10 cellular contexts compared by ENCODE assay signal in the genomic region with DNA sequence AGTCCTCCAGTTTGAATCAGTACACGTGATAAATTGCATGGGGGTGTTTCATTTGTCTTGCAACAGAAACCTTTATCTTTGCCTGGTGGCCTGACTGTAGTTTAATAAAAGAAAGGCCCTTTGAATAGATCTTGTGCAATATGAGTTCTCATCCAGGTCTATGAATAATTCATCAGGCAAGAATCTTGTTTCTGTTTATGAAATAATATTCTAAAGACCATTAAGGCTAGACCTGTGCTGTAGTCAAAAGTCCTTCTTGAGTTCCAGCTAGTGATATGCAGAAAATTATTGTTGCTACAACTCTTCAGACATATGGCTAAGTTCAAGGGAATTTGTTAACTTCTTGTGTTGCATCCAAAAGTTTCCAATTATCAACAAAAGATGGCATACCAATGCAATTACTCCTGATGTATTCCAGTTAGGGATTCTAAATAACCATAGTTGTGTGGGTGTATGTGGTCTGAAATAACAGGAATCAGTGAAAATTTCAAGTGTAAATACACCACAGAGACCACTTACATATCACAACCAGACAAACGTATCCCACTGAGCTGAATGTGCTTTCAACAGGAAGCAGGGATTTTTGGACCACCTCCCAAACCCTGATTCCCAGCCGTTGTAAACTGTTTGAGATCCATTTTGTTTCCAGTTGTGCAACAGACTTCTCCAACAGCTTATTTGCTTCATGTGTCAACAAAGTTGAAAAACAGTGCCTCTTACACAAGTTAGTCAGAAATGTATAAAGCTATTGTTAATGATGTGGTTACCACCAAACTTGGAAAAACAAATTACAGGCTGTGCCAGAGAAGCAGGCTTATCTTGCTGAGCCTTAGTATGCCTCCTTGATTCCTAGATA. TPM values are rescaled to one million over a fixed set of nuclear protein-coding genes. Genes with fewer than 3 reads are reported as not detected.
A peak's percentile ranks its signal among the peaks of the same experiment; 100 is the strongest.
DNase-seq lines count a peak whose midpoint lies in the region; FAIRE-seq and TF ChIP-seq lines count a peak whose summit lies in the region.
"Had no signal": no experiment of that assay in that cellular context is flagged by ENCODE, and none has a peak within 500 bp of the region (broad histone marks: within the 10 kb centered on the region; RNA-seq: fewer than 3 reads in every experiment).

No MANE protein-coding gene starts in this region.

- intact Hi-C loops in dorsolateral prefrontal cortex (cut with DNase I): no loop called here

- no peak for TF ChIP-seq CTCF in dorsolateral prefrontal cortex (IDR thresholded peaks at IDR 0.05 in 54 of 56, conservative IDR thresholded peaks at IDR 0.05 in 2 of 56; ENCODE audit: low read depth in 1 of 56, partially characterized antibody in 56 of 56)

- H3K4me3 ChIP-seq in dorsolateral prefrontal cortex: no peak overlapping the region

- DNase-seq in H4 (ENCODE audit: low spot score): peak; percentile 68
- DNase-seq in brain pericyte (ENCODE audit: low read depth, low spot score): peak; percentile 46
- DNase-seq in hepatic stellate cell (ENCODE audit: low spot score): peak; percentile 16
- DNase-seq in stromal cell of bone marrow (ENCODE audit: low read depth): peak; percentile 91
- DNase-seq in dorsolateral prefrontal cortex: no peak
- no peak for DNase-seq in stimulated activated CD4-positive, alpha-beta T cell treated with anti-CD3 and anti-CD28 coated beads, Interleukin-4, amount 100 ng/mL, for 4 hours
- DNase-seq in RCC 7860 (ENCODE audit: low spot score): no peak
- DNase-seq in activated CD4-positive, alpha-beta T cell treated with anti-CD3 and anti-CD28 coated beads, Interleukin-2, amount 50 U/mL, for 48 hours: no peak
- DNase-seq: activated CD4-positive, alpha-beta T cell treated with anti-CD3 and anti-CD28 coated beads for 4 hours; DMS53 had no signal

- peaks cover 0 to 3% (median 0%) of the 10 kb centered on the region in 45 donors for H3K27me3 ChIP-seq in dorsolateral prefrontal cortex

- FAIRE-seq in RCC 7860 (lab: Jason Lieb, UNC): no peak

- H3K27ac ChIP-seq in dorsolateral prefrontal cortex: no peak overlapping the region

RNA-seq across cellular contexts. Expression of gene BICC1, which starts 54.7 kb away (rescaled TPM):
- 8.6 and 11.8 TPM in 2 replicates for total RNA-seq in H4 (2014; rRNA removed; shearing (Covaris generic))
- total RNA-seq in dorsolateral prefrontal cortex: 10 to 100 TPM in 2 of 120 experiments, 1 to 10 TPM in 118; 3.2 to 11.1 (median 6.2) TPM

Comparison
In these comparisons a context has a peak if more than half of its experiments do, and no peak if none do; other contexts are left out.
1. DNase-seq: peak in H4 (single experiment), brain pericyte (single experiment), hepatic stellate cell (single experiment) and stromal cell of bone marrow (single experiment); none in dorsolateral prefrontal cortex (0 of 10), stimulated activated CD4-positive, alpha-beta T cell treated with anti-CD3 and anti-CD28 coated beads, Interleukin-4, amount 100 ng/mL, for 4 hours (0 of 2), RCC 7860 (single experiment) and activated CD4-positive, alpha-beta T cell treated with anti-CD3 and anti-CD28 coated beads, Interleukin-2, amount 50 U/mL, for 48 hours (0 of 2).